ENCODE assay signal across 8 cellular contexts in the genomic region with DNA sequence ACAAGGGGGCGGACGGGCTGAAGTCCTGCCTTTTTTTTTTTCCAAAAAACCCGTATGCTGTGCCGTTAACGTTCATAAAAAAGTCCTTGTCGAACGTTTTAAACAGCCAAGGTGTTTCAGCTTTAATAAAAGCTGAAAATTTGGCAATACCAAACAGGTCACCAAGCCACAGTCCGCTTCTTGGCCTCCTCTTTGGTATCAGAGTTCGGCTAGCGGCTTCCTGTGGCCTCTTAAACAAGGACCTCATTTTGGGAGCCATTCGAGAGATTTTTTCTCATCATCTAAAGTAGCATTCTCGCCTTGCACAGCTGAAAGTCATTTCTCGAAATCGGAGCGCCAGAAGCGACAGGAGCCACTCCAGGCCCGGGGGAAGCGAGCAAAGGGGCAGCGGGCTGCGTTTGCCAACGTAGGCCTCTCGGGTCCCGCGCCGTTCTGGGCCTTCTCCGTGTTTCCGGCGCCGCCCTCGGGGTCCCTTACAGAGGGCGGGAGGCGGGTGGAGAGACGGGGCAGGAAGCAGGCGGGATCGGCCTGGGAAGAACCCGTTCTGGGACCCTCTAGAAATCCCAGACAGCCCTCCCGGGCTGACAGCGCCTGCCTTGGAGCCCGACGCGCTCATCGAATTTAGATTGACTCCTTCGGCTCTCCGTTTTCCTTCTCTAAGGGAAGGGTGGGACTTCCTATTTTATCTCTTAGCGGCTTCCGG. TPM values are rescaled to one million over a fixed set of nuclear protein-coding genes. Genes with fewer than 3 reads are reported as not detected.
A peak's percentile ranks its signal among the peaks of the same experiment; 100 is the strongest.
DNase-seq lines count a peak whose midpoint lies in the region; ATAC-seq and TF ChIP-seq lines count a peak whose summit lies in the region.

No MANE protein-coding gene starts in this region.

- H3K9me3 ChIP-seq in gastroesophageal sphincter, result no peaks in the 10 kb centered on the region
- H3K9me3 ChIP-seq in thymus (ENCODE audit: control insufficient read depth), result no peaks in the 10 kb centered on the region

- peaks cover 31% of the 10 kb centered on the region for H3K36me3 Mint-ChIP-seq in Calu3 (ENCODE audit: insufficient read depth, unreplicated experiment)
- peaks cover 21% of the 10 kb centered on the region for H3K36me3 Mint-ChIP-seq in osteocyte (ENCODE audit: unreplicated experiment)

- H3K27ac ChIP-seq in RWPE1 (peak overlapping the region; percentile 95), gastroesophageal sphincter (peak overlapping the region; percentile 94 to 99 (median 98)), thymus (ENCODE audit: low read depth) (peak overlapping the region; percentile 97)

- DNase-seq in Calu3 (peak; percentile 66), RWPE1 (ENCODE audit: low spot score) (peak; percentile 38), activated gamma-delta T cell (lab: John Stamatoyannopoulos, UW) (peak; percentile 54), osteocyte (ENCODE audit: extremely low spot score, unreplicated experiment) (peak; percentile 88)

- POLR2A ChIA-PET in RWPE1 (lab: Yijun Ruan, JAX; ENCODE audit: low non-redundant PET), result no interaction called here

- H3K27me3 ChIP-seq in gastroesophageal sphincter (no peaks in the 10 kb centered on the region), thymus (ENCODE audit: control insufficient read depth, insufficient read depth) (no peaks in the 10 kb centered on the region)

- WGBS in gastroesophageal sphincter (ENCODE audit: low coverage in 1 of 2), 2 donors, result 2 to 5% methylated on average over 11 to 22 of the region's 46 CpGs
- WGBS in thymus, result under 1% methylated on average over 46 of the region's 46 CpGs

- TF ChIP-seq CTCF in Calu3 (IDR thresholded peaks at IDR 0.05; ENCODE audit: unreplicated experiment) (no peak), RWPE1 (conservative IDR thresholded peaks at IDR 0.05; ENCODE audit: low read depth) (no peak), gastroesophageal sphincter (IDR thresholded peaks at IDR 0.05) (no peak), osteocyte (IDR thresholded peaks at IDR 0.05) (no peak)

- CTCF ChIA-PET in Calu3 (lab: Charles Lee), result no interaction called here
- CTCF ChIA-PET in RWPE1 (lab: Yijun Ruan, JAX), result interaction anchor here (0.5 to 0.6 kb wide), 2 partner anchors 249 to 697 kb away, joined by 4 to 6 read pairs; no protein-coding TSS in a partner anchor

- H3K9me3 Mint-ChIP-seq in Calu3 (ENCODE audit: low read depth, unreplicated experiment), result no peaks in the 10 kb centered on the region
- H3K9me3 Mint-ChIP-seq in osteocyte (ENCODE audit: unreplicated experiment), result no peaks in the 10 kb centered on the region

- BruUV-seq in Calu3 (replicated peaks; lab: Mats Ljungman, UMichigan), result TSS peak; percentile 53

- intact Hi-C loops in Calu3 (cut with micrococcal nuclease; ENCODE audit: unreplicated experiment), result no loop called here

- H3K4me3 ChIP-seq in gastroesophageal sphincter, result peak overlapping the region; percentile 87 to 90
- peak overlapping the region; percentile 92 for H3K4me3 ChIP-seq in thymus (ENCODE audit: low read length)

- peak in 1 of 2 donors; percentile 21 for TF ChIP-seq POLR2A in gastroesophageal sphincter (IDR thresholded peaks at IDR 0.05)

- H3K4me3 Mint-ChIP-seq in Calu3 (ENCODE audit: low read depth, unreplicated experiment) (peak overlapping the region; percentile 99), osteocyte (ENCODE audit: unreplicated experiment) (peak overlapping the region; percentile 91)

- H3K4me1 ChIP-seq in gastroesophageal sphincter (peaks cover 0 to 43% (median 20%) of the 10 kb centered on the region in 3 donors), thymus (ENCODE audit: control insufficient read depth, insufficient read depth, low read length) (peaks cover 11% of the 10 kb centered on the region)

- H3K27me3 Mint-ChIP-seq in Calu3 (ENCODE audit: unreplicated experiment), result no peaks in the 10 kb centered on the region
- no peaks in the 10 kb centered on the region for H3K27me3 Mint-ChIP-seq in osteocyte (ENCODE audit: unreplicated experiment)

- peak; percentile 42 for ATAC-seq in GM19452 (IDR thresholded peaks at IDR 0.05; ENCODE audit: unreplicated experiment)
- peak; percentile 30 for ATAC-seq in HG03575 (IDR thresholded peaks at IDR 0.05; ENCODE audit: extremely low read depth, insufficient number of reproducible peaks, low FRiP score, unreplicated experiment)
- ATAC-seq in gastroesophageal sphincter, result peak; percentile 75

- TF ChIP-seq EP300 in gastroesophageal sphincter (IDR thresholded peaks at IDR 0.05), result no peak

- H3K36me3 ChIP-seq in gastroesophageal sphincter, result peaks cover 0 to 19% of the 10 kb centered on the region in 2 donors
- H3K36me3 ChIP-seq in thymus (ENCODE audit: control insufficient read depth, insufficient read depth), result no peaks in the 10 kb centered on the region

- H3K4me1 Mint-ChIP-seq in Calu3 (ENCODE audit: low read depth, unreplicated experiment) (peaks cover 7% of the 10 kb centered on the region), osteocyte (ENCODE audit: unreplicated experiment) (peaks cover 17% of the 10 kb centered on the region)

- H3K27ac Mint-ChIP-seq in Calu3 (ENCODE audit: unreplicated experiment), result peak overlapping the region; percentile 91
- H3K27ac Mint-ChIP-seq in osteocyte (ENCODE audit: unreplicated experiment), result peak overlapping the region; percentile 98

RNA-seq across cellular contexts. Expression of gene ZNF407, which starts 0.6 kb away (rescaled TPM):
- total RNA-seq in Calu3 (2022) (15.1 and 17.4 TPM in 2 replicates), gastroesophageal sphincter (10 to 100 TPM; 18.1 to 29.1 (median 19.7) TPM), osteocyte (13.6 and 14.2 TPM in 2 replicates)
- 5.1 TPM for polyA plus RNA-seq in thymus

Comparison
In these comparisons a context has a peak if more than half of its experiments do, and no peak if none do; other contexts are left out.
1. Peak in every context shown above with its lines: DNase-seq, ATAC-seq, H3K4me3 ChIP-seq and H3K27ac ChIP-seq.
2. DNase-seq: peak in every context shown above with its lines; median percentile 88 in osteocyte; 66 in Calu3; 54 in activated gamma-delta T cell; 38 in RWPE1.